In the genomic region with DNA sequence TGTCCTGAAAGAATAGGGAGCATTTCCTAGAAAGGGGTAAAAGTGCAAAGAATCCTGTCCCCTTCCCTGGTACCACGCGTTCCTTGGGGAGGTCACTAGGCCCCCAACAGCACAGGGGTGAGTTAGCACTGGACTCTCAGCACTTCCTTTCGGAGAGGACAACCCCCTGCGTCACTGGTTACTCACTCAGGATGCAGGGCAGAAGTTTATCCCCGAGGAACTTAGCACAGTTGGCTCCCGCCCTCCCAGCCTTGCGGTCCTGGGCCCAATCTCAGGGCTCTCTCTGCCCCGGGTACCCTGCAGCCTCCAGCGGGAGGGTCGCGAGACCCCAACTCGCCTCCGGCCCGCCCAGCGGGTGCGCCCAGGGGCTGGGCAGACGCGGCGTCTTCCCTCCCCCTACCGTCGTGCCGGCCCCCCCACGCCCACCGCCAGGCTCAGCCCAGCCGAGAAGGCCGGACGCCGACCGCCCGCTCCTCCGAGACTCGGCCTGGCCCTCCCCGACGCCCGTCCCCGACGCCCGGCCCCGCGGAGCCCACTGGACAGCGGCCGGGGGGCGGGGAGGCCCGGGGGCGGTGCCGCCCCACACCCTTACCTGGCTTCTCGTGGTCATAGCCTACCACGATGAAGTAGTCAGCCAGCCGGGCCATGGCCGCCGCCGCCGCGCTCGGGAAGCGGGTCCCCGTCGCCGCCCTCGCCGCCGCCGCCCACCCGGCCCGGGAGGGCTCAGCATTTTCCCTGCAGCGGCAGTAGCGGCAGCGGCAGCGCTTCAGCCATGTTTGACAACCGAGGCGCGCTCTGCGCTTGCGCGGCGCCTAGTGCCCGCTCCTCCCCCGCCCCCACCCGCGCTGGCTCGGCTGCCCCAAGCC, we compare ENCODE assay signal across 8 cellular contexts. TPM values are rescaled to one million over a fixed set of nuclear protein-coding genes. Genes with fewer than 3 reads are reported as not detected.
DNase-seq lines count a peak whose midpoint lies in the region; ATAC-seq lines count a peak whose summit lies in the region.

A gene (minus strand): TSS at position 797 of the 866 bp plus-strand sequence. CDS start 150 bp downstream, at position 647.

- DNase-seq in GDM1 (lab: John Stamatoyannopoulos, UW) (peak; percentile 76), NCI-H226 (peak; percentile 95), dermis blood vessel endothelial cell (peak; percentile 95), left lobe of liver (ENCODE audit: low spot score) (peak; percentile 88)
- DNase-seq in activated CD4-positive, alpha-beta T cell treated with anti-CD3 and anti-CD28 coated beads, Interleukin-2, amount 50 U/mL, for 4 hours, result peak; percentile 65 to 76
- DNase-seq in stimulated activated CD4-positive, alpha-beta T cell treated with anti-CD3 and anti-CD28 coated beads, Interleukin-1b, Interleukin-23, amount 100 ng/mL, for 4 hours (ENCODE audit: low read depth in 2 of 2), result peak; percentile 74 to 80

- ATAC-seq in HG02610 (IDR thresholded peaks at IDR 0.05; ENCODE audit: unreplicated experiment) (peak; percentile 35), left lobe of liver (peak; percentile 87), HG03571 (IDR thresholded peaks at IDR 0.05; ENCODE audit: unreplicated experiment) (no peak)

RNA-seq across cellular contexts. Expression of the gene that starts here (rescaled TPM):
- total RNA-seq in dermis blood vessel endothelial cell, result 49.9 and 57.9 TPM in 2 replicates
- 16.7 TPM for total RNA-seq in left lobe of liver
